In genomic region chr7:91557789-91558396, GRCh38 we compare ENCODE assay signal across 11 cellular contexts.
DNase-seq lines count a peak whose midpoint lies in the region; ATAC-seq, FAIRE-seq and TF ChIP-seq lines count a peak whose summit lies in the region.
"Had no signal": no experiment of that assay in that cellular context is flagged by ENCODE, and none has a peak within 500 bp of the region (broad histone marks: within the 10 kb centered on the region; RNA-seq: fewer than 3 reads in every experiment).

No MANE protein-coding gene starts in this region.

- no peaks in the 10 kb centered on the region for H3K9me3 Mint-ChIP-seq in activated CD8-positive, alpha-beta memory T cell treated with anti-CD3 and anti-CD28 coated beads, Interleukin-2, amount 10 ng/mL, durations not matched to agents 7 days and 5 days (ENCODE audit: low read depth)
- H3K9me3 Mint-ChIP-seq: activated naive CD4-positive, alpha-beta T cell treated with anti-CD3 and anti-CD28 coated beads, Interleukin-2, amount 50 U/mL, for 72 hours had no signal

- H3K27me3 ChIP-seq in keratinocyte (ENCODE audit: control insufficient read depth, extremely low read depth, insufficient read depth, low read length) (no peaks in the 10 kb centered on the region), WERI-Rb-1 (ENCODE audit: insufficient read depth, low read depth, severe bottlenecking) (no peaks in the 10 kb centered on the region), upper lobe of right lung (no peaks in the 10 kb centered on the region), ascending aorta (no peaks in the 10 kb centered on the region)

- H3K4me3 ChIP-seq in keratinocyte (ENCODE audit: control insufficient read depth in 2 of 3, extremely low read depth in 1 of 3, insufficient read depth in 2 of 3, low read depth in 1 of 3, low read length in 3 of 3) (peak overlapping the region in 2 of 3 experiments; percentile 29 to 49), WERI-Rb-1 (ENCODE audit: low read depth, low read length) (no peak overlapping the region), upper lobe of right lung (no peak overlapping the region), ascending aorta (no peak overlapping the region)

- H3K36me3 Mint-ChIP-seq in activated CD8-positive, alpha-beta memory T cell treated with anti-CD3 and anti-CD28 coated beads, Interleukin-2, amount 10 ng/mL, durations not matched to agents 7 days and 5 days: no peaks in the 10 kb centered on the region
- H3K36me3 Mint-ChIP-seq: activated naive CD4-positive, alpha-beta T cell treated with anti-CD3 and anti-CD28 coated beads, Interleukin-2, amount 50 U/mL, for 72 hours had no signal

- H3K4me1 Mint-ChIP-seq in activated CD8-positive, alpha-beta memory T cell treated with anti-CD3 and anti-CD28 coated beads, Interleukin-2, amount 10 ng/mL, durations not matched to agents 7 days and 5 days: no peaks in the 10 kb centered on the region

- no peak for ATAC-seq in activated CD8-positive, alpha-beta memory T cell treated with anti-CD3 and anti-CD28 coated beads, Interleukin-2, amount 10 ng/mL, durations not matched to agents 7 days and 5 days
- no peak for ATAC-seq in upper lobe of right lung

- peak overlapping the region; percentile 55 for H2AFZ ChIP-seq in keratinocyte (ENCODE audit: control insufficient read depth, low read length)
- H2AFZ ChIP-seq: parathyroid adenoma had no signal

- no peaks in the 10 kb centered on the region for H3K79me2 ChIP-seq in keratinocyte (ENCODE audit: control insufficient read depth, insufficient read depth, low read length)
- H3K79me2 ChIP-seq: parathyroid adenoma had no signal

- H3K9ac ChIP-seq in keratinocyte (ENCODE audit: control insufficient read depth, extremely low read depth, insufficient read depth, low read length): peak overlapping the region; percentile 70
- H3K9ac ChIP-seq: parathyroid adenoma had no signal

- no peak overlapping the region for H3K27ac Mint-ChIP-seq in activated CD8-positive, alpha-beta memory T cell treated with anti-CD3 and anti-CD28 coated beads, Interleukin-2, amount 10 ng/mL, durations not matched to agents 7 days and 5 days

- CTCF ChIA-PET in activated CD8-positive, alpha-beta memory T cell treated with anti-CD3 and anti-CD28 coated beads, Interleukin-2, amount 10 ng/mL, durations not matched to agents 7 days and 5 days (lab: Charles Lee): no interaction called here

- H3K4me2 ChIP-seq in keratinocyte (ENCODE audit: control insufficient read depth, extremely low read depth, insufficient read depth, low read depth, low read length): peak overlapping the region; percentile 61

- peak; percentile 90 for FAIRE-seq in keratinocyte (lab: Jason Lieb, UNC)
- FAIRE-seq: H1 had no signal

- H3K36me3 ChIP-seq in keratinocyte (ENCODE audit: control insufficient read depth in 2 of 2, extremely low read depth in 1 of 2, insufficient read depth in 2 of 2, low read length in 2 of 2): no peaks in the 10 kb centered on the region
- H3K36me3 ChIP-seq in WERI-Rb-1: no peaks in the 10 kb centered on the region
- H3K36me3 ChIP-seq in upper lobe of right lung: no peaks in the 10 kb centered on the region
- H3K36me3 ChIP-seq in ascending aorta: no peaks in the 10 kb centered on the region

- in situ Hi-C loops in GM13976 (cut with MboI; ENCODE audit: low sequenced_read_pairs, unreplicated experiment): no loop called here

- DNase-seq in GM13976 (ENCODE audit: low spot score) (peak; percentile 25), H4 (ENCODE audit: low spot score) (peak; percentile 73), LHCN-M2 (ENCODE audit: low read depth) (peak; percentile 99), keratinocyte (ENCODE audit: low read depth, low spot score) (peak; percentile 90), WERI-Rb-1 (no peak), upper lobe of right lung (no peak), ascending aorta (ENCODE audit: low spot score in 2 of 2) (no peak)
- no peak for DNase-seq in activated CD8-positive, alpha-beta memory T cell treated with anti-CD3 and anti-CD28 coated beads, Interleukin-2, amount 10 ng/mL, durations not matched to agents 7 days and 5 days

- intact Hi-C loops in upper lobe of right lung (cut with DNase I) (no loop called here), ascending aorta (cut with DNase I) (no loop called here)

- dilution Hi-C loops in keratinocyte (cut with MboI; ENCODE audit: extremely low pct_ligation_motif_present, low sequenced_read_pairs): no loop called here

- H3K4me3 Mint-ChIP-seq in activated CD8-positive, alpha-beta memory T cell treated with anti-CD3 and anti-CD28 coated beads, Interleukin-2, amount 10 ng/mL, durations not matched to agents 7 days and 5 days: no peak overlapping the region

- H3K9me3 ChIP-seq in keratinocyte (ENCODE audit: control insufficient read depth, low read depth, low read length): no peaks in the 10 kb centered on the region
- H3K9me3 ChIP-seq in WERI-Rb-1 (ENCODE audit: severe bottlenecking): no peaks in the 10 kb centered on the region
- no peaks in the 10 kb centered on the region for H3K9me3 ChIP-seq in upper lobe of right lung
- H3K9me3 ChIP-seq in ascending aorta: no peaks in the 10 kb centered on the region

- no peak for TF ChIP-seq CTCF in GM13976 (IDR thresholded peaks at IDR 0.05; ENCODE audit: borderline replicate concordance, control extremely low read depth, extremely low read depth, insufficient read depth, missing control alignments)
- TF ChIP-seq CTCF in keratinocyte (optimal IDR thresholded peaks at IDR 0.05 in 1 of 3, IDR thresholded peaks at IDR 0.05 in 1 of 3, conservative IDR thresholded peaks at IDR 0.05 in 1 of 3; ENCODE audit: extremely low read depth in 1 of 3, insufficient read depth in 2 of 3, low read length in 3 of 3): no peak
- TF ChIP-seq CTCF in WERI-Rb-1 (IDR thresholded peaks at IDR 0.05; ENCODE audit: low read depth, low read length): no peak
- no peak for TF ChIP-seq CTCF in upper lobe of right lung (IDR thresholded peaks at IDR 0.05)
- no peak for TF ChIP-seq CTCF in ascending aorta (IDR thresholded peaks at IDR 0.05)

- H3K9me1 ChIP-seq in keratinocyte (ENCODE audit: control insufficient read depth, extremely low read depth, insufficient read depth, low read length): no peaks in the 10 kb centered on the region

- peaks cover 24% of the 10 kb centered on the region for H3K4me1 ChIP-seq in keratinocyte (ENCODE audit: control insufficient read depth, extremely low read depth, insufficient read depth, low read length)
- no peaks in the 10 kb centered on the region for H3K4me1 ChIP-seq in upper lobe of right lung
- H3K4me1 ChIP-seq in ascending aorta: no peaks in the 10 kb centered on the region
- H3K4me1 ChIP-seq: parathyroid adenoma had no signal

- no peaks in the 10 kb centered on the region for H4K20me1 ChIP-seq in keratinocyte (ENCODE audit: control insufficient read depth, extremely low read depth, insufficient read depth, low read length)

- H3K27ac ChIP-seq in keratinocyte (ENCODE audit: control insufficient read depth, insufficient read depth, low read length) (peak overlapping the region; percentile 88), WERI-Rb-1 (no peak overlapping the region), upper lobe of right lung (no peak overlapping the region), ascending aorta (no peak overlapping the region)
- H3K27ac ChIP-seq: parathyroid adenoma had no signal

- H3K27me3 Mint-ChIP-seq in activated CD8-positive, alpha-beta memory T cell treated with anti-CD3 and anti-CD28 coated beads, Interleukin-2, amount 10 ng/mL, durations not matched to agents 7 days and 5 days: no peaks in the 10 kb centered on the region

Comparison
In these comparisons a context has a peak if more than half of its experiments do, and no peak if none do; other contexts are left out.
1. DNase-seq: peak in GM13976 (single experiment), H4 (single experiment), LHCN-M2 (single experiment) and keratinocyte (single experiment); none in WERI-Rb-1 (single experiment), activated CD8-positive, alpha-beta memory T cell treated with anti-CD3 and anti-CD28 coated beads, Interleukin-2, amount 10 ng/mL, durations not matched to agents 7 days and 5 days (single experiment), upper lobe of right lung (single experiment) and ascending aorta (0 of 2).
2. H3K4me3 ChIP-seq: peak in keratinocyte (2 of 3); none in WERI-Rb-1 (single experiment), upper lobe of right lung (single experiment) and ascending aorta (0 of 2).